ENCODE assay signal across 20 cellular contexts in the genomic region with DNA sequence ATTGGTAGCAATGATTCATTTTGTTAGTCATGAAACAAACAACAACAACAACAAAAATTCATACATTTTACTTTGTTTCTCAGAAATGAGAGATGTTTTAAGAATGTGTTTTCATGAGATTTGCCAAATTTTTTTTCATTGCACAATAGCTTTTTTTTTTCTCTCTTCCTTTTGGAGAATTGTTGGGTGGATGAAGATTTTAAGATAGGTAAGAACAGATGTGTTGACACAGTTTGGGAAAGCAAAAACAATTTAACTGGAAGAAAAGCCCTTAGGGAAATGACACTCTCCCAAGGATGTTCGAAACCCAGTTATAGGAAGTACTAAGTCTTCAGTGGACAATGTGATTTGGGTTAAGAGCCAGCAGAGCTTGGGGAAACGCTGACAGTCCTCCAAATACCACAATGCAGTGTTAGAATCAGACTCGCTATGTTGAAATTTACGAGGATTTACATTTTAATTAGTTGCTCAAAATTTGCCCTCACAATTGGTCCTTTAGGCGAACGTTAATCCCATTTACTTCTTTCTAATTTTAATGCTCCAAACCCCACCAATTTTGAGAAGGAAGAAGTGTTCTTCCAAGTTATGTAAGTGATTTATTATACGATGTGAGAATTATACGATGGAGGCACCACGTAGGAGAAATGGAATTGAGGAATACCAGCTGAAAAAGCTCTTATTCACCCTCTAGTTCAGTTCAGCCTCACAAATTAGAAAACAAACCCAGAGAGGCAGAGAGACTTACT.
DNase-seq lines count a peak whose midpoint lies in the region; ATAC-seq and TF ChIP-seq lines count a peak whose summit lies in the region.
"Had no signal": no experiment of that assay in that cellular context is flagged by ENCODE, and none has a peak within 500 bp of the region (broad histone marks: within the 10 kb centered on the region; RNA-seq: fewer than 3 reads in every experiment).

No MANE protein-coding gene starts in this region.

- peaks cover 14% of the 10 kb centered on the region for H3K27me3 Mint-ChIP-seq in endothelial cell (ENCODE audit: unreplicated experiment)

- peak overlapping the region; percentile 33 for H2AFZ ChIP-seq in GM23248
- H2AFZ ChIP-seq: parathyroid adenoma had no signal

- H3K4me1 Mint-ChIP-seq in endothelial cell (ENCODE audit: unreplicated experiment): peaks cover 44% of the 10 kb centered on the region

- in situ Hi-C loops in GM23248 (cut with MboI) (no loop called here), ACHN (cut with HindIII; ENCODE audit: low pct_ligation_motif_present, low pct_unique_long_range_greater_than_20kb, low sequenced_read_pairs) (no loop called here)

- peak overlapping the region; percentile 44 for H3K27ac Mint-ChIP-seq in endothelial cell (ENCODE audit: unreplicated experiment)

- H3K4me2 ChIP-seq in GM23248 (ENCODE audit: unreplicated experiment): peak overlapping the region; percentile 52
- H3K4me2 ChIP-seq: smooth muscle cell had no signal

- peak in 1 of 2 donors; percentile 36 for TF ChIP-seq POLR2A in thyroid gland (IDR thresholded peaks at IDR 0.05)

- H3K79me2 ChIP-seq in GM23248 (ENCODE audit: insufficient read depth): no peaks in the 10 kb centered on the region
- H3K79me2 ChIP-seq: parathyroid adenoma had no signal

- H3K9me3 ChIP-seq in GM23248 (ENCODE audit: low read depth): no peaks in the 10 kb centered on the region
- no peaks in the 10 kb centered on the region for H3K9me3 ChIP-seq in thyroid gland
- H3K9me3 ChIP-seq: SJSA1, vagina had no signal

- H3K27me3 ChIP-seq in GM23248 (replicated peaks; ENCODE audit: insufficient read depth) (no peaks in the 10 kb centered on the region), thyroid gland (no peaks in the 10 kb centered on the region)
- H3K27me3 ChIP-seq: SJSA1, vagina had no signal

- no peaks in the 10 kb centered on the region for H3K9me3 Mint-ChIP-seq in endothelial cell (ENCODE audit: unreplicated experiment)
- H3K9me3 Mint-ChIP-seq: CD8-positive, alpha-beta memory T cell had no signal

- no peak for TF ChIP-seq CTCF in endothelial cell (IDR thresholded peaks at IDR 0.05; ENCODE audit: unreplicated experiment)
- no peak for TF ChIP-seq CTCF in thyroid gland (IDR thresholded peaks at IDR 0.05)

- 33 to 42% methylated on average over 9 of the region's 9 CpGs for WGBS in GM23248 (ENCODE audit: low coverage in 1 of 2, low lambda C conversion rate in 2 of 2, missing lambda C conversion rate in 2 of 2), 2 experiments
- 62 to 66% methylated on average over 9 of the region's 9 CpGs for WGBS in thyroid gland, 2 donors

- H3K4me3 Mint-ChIP-seq in endothelial cell (ENCODE audit: unreplicated experiment): no peak overlapping the region
- H3K4me3 Mint-ChIP-seq: CD8-positive, alpha-beta memory T cell had no signal

- intact Hi-C loops in thyroid gland (cut with DNase I): no loop called here

- no peak overlapping the region for H3K9ac ChIP-seq in GM23248
- H3K9ac ChIP-seq: parathyroid adenoma had no signal

- ATAC-seq in HG02588 (IDR thresholded peaks at IDR 0.05; ENCODE audit: unreplicated experiment): no peak
- ATAC-seq in GM18858 (IDR thresholded peaks at IDR 0.05; ENCODE audit: unreplicated experiment): no peak
- ATAC-seq: left cardiac atrium had no signal

- H3F3A ChIP-seq in GM23248 (ENCODE audit: insufficient read depth): peaks cover 11% of the 10 kb centered on the region; the same call in 1 of the 2 replicates

- H3K36me3 Mint-ChIP-seq in endothelial cell (ENCODE audit: low read depth, unreplicated experiment): no peaks in the 10 kb centered on the region

- H3K36me3 ChIP-seq in GM23248 (ENCODE audit: low read depth) (no peaks in the 10 kb centered on the region), thyroid gland (no peaks in the 10 kb centered on the region)
- H3K36me3 ChIP-seq: SJSA1, vagina had no signal

- H3K4me3 ChIP-seq in GM23248 (no peak overlapping the region; the same call in 1 of the 2 replicates), thyroid gland (replicated peaks in 1 of 3) (no peak overlapping the region)
- H3K4me3 ChIP-seq: SJSA1, smooth muscle cell, vagina had no signal

- no peaks in the 10 kb centered on the region for H4K20me1 ChIP-seq in GM23248 (ENCODE audit: insufficient read depth)

- DNase-seq in GM23248: peak; percentile 56
- peak; percentile 42 to 78 for DNase-seq in NOMO-1 (lab: John Stamatoyannopoulos, UW; ENCODE audit: unreplicated experiment in 2 of 2)
- DNase-seq in endothelial cell (ENCODE audit: low spot score): no peak
- no peak for DNase-seq in thyroid gland
- DNase-seq in ACHN: no peak
- DNase-seq: activated CD4-positive, alpha-beta T cell treated with anti-CD3 and anti-CD28 coated beads, Interleukin-2, amount 50 U/mL, for 48 hours; activated T-cell treated with anti-CD3 and anti-CD28 coated beads, Interleukin-2, amount 50 U/mL, for 48 hours; amniotic stem cell; CD8-positive, alpha-beta memory T cell; hypothalamus; Kasumi-1; left cardiac atrium; NK-92 treated with Interleukin-12 subunit alpha and Interleukin-12 subunit beta, amount 100 ng/mL, for 24 hours; stimulated activated naive CD4-positive, alpha-beta T cell treated with Interleukin-2 at 50 U/mL for 16 hours had no signal

- H3K27ac ChIP-seq in GM23248 (peak overlapping the region; percentile 12; the same call in 1 of the 2 replicates), thyroid gland (peak overlapping the region; percentile 69 to 80 (median 79))
- H3K27ac ChIP-seq: parathyroid adenoma, SJSA1, vagina had no signal

- no peaks in the 10 kb centered on the region for H3K9me2 ChIP-seq in GM23248 (ENCODE audit: insufficient read depth)

- H3K4me1 ChIP-seq in GM23248 (ENCODE audit: insufficient read depth) (no peaks in the 10 kb centered on the region), thyroid gland (peaks cover 29 to 30% of the 10 kb centered on the region in 2 donors)
- H3K4me1 ChIP-seq: parathyroid adenoma, vagina had no signal

Comparison
In these comparisons a context has a peak if more than half of its experiments do, and no peak if none do; other contexts are left out.
1. DNase-seq: peak in GM23248 (single experiment) and NOMO-1 (2 of 2); none in endothelial cell (single experiment), thyroid gland (0 of 2) and ACHN (single experiment).